13 cellular contexts compared by ENCODE assay signal in genomic region chr4:183240581-183241321, GRCh38.
A peak's percentile ranks its signal among the peaks of the same experiment; 100 is the strongest.
DNase-seq lines count a peak whose midpoint lies in the region; ATAC-seq and TF ChIP-seq lines count a peak whose summit lies in the region.
"Had no signal": no experiment of that assay in that cellular context is flagged by ENCODE, and none has a peak within 500 bp of the region (broad histone marks: within the 10 kb centered on the region; RNA-seq: fewer than 3 reads in every experiment).

No MANE protein-coding gene starts in this region.

- DNase-seq in Right ventricle myocardium superior (no peak), cardiac septum (ENCODE audit: low spot score) (no peak), heart left ventricle (peak in 1 of 5 donors; percentile 29), mucosa of descending colon (peak in 1 of 3 donors; percentile 8), foreskin melanocyte (no peak), NCI-H2081 (lab: John Stamatoyannopoulos, UW) (no peak)
- DNase-seq in stimulated activated CD4-positive, alpha-beta T cell treated with anti-CD3 and anti-CD28 coated beads, Interleukin-15, amount 100 ng/mL, for 24 hours: no peak
- DNase-seq: activated CD8-positive, alpha-beta T cell treated with anti-CD3 and anti-CD28 coated beads, Interleukin-2, amount 10 ng/mL, durations not matched to agents 7 days and 5 days; activated gamma-delta T cell treated with Interleukin-2 at 50 U/mL for 16 hours; NCI-H2227 treated with DMSO at 0.1 percent for 48 hours; T1000 had no signal

- TF ChIP-seq POLR2A in heart left ventricle (IDR thresholded peaks at IDR 0.05): no peak

- WGBS in heart left ventricle, 4 donors: 67 to 75% (median 70%) methylated on average over 15 of the region's 15 CpGs

- TF ChIP-seq CTCF in heart left ventricle (IDR thresholded peaks at IDR 0.05) (no peak), mucosa of descending colon (IDR thresholded peaks at IDR 0.05) (no peak)

- intact Hi-C loops in Right ventricle myocardium superior (cut with DNase I): no loop called here
- intact Hi-C loops in cardiac septum (cut with DNase I): no loop called here
- intact Hi-C loops in heart left ventricle (cut with DNase I): loop anchor here in 1 of 10 donors (5.0 kb wide), 1 partner anchor 143 kb away; the partner anchor contains the start of gene WWC2
- intact Hi-C loops in mucosa of descending colon (cut with DNase I, micrococcal nuclease): no loop called here

- no peaks in the 10 kb centered on the region for H3K27me3 ChIP-seq in heart left ventricle

- no peak overlapping the region for H3K27ac ChIP-seq in heart left ventricle
- H3K27ac ChIP-seq: thoracic aorta had no signal

- peaks cover 0 to 17% (median 0%) of the 10 kb centered on the region in 12 donors for H3K9me3 ChIP-seq in heart left ventricle
- no peaks in the 10 kb centered on the region for H3K9me3 ChIP-seq in mucosa of descending colon
- H3K9me3 ChIP-seq: thoracic aorta had no signal

- peak; percentile 56 for ATAC-seq in Right ventricle myocardium superior (ENCODE audit: poor library complexity)
- ATAC-seq in heart left ventricle: peak; percentile 48 to 77 (median 70)
- peak; percentile 68 for ATAC-seq in mucosa of descending colon
- no peak for ATAC-seq in HG02870 (IDR thresholded peaks at IDR 0.05; ENCODE audit: unreplicated experiment)
- ATAC-seq: activated CD8-positive, alpha-beta T cell treated with anti-CD3 and anti-CD28 coated beads, Interleukin-2, amount 10 ng/mL, durations not matched to agents 7 days and 5 days had no signal

- H3K36me3 ChIP-seq in heart left ventricle: peaks cover 0 to 33% (median 11%) of the 10 kb centered on the region in 9 donors
- H3K36me3 ChIP-seq in mucosa of descending colon (ENCODE audit: low read depth): no peaks in the 10 kb centered on the region
- H3K36me3 ChIP-seq: thoracic aorta had no signal

- no peak overlapping the region for H3K4me3 ChIP-seq in heart left ventricle
- H3K4me3 ChIP-seq in mucosa of descending colon: no peak overlapping the region
- H3K4me3 ChIP-seq: thoracic aorta had no signal

- peaks cover 0 to 29% (median 11%) of the 10 kb centered on the region in 12 donors for H3K4me1 ChIP-seq in heart left ventricle
- H3K4me1 ChIP-seq in mucosa of descending colon (ENCODE audit: low read depth): no peaks in the 10 kb centered on the region
